In genomic region chr14:106436310-106436905, GRCh38 we compare ENCODE assay signal across 9 cellular contexts.
DNase-seq lines count a peak whose midpoint lies in the region; ATAC-seq and TF ChIP-seq lines count a peak whose summit lies in the region.
"Had no signal": no experiment of that assay in that cellular context is flagged by ENCODE, and none has a peak within 500 bp of the region (broad histone marks: within the 10 kb centered on the region; RNA-seq: fewer than 3 reads in every experiment).

No MANE protein-coding gene starts in this region.

- H3K36me3 ChIP-seq in right lobe of liver = no peaks in the 10 kb centered on the region

- no peaks in the 10 kb centered on the region for H3K4me1 ChIP-seq in right lobe of liver

- DNase-seq in GM13976 (ENCODE audit: low spot score) = peak; percentile 14
- DNase-seq in NCI-H460 (ENCODE audit: extremely low read depth, low read depth) = peak; percentile 64
- DNase-seq in activated T-cell treated with anti-CD3 and anti-CD28 coated beads for 1 hour (ENCODE audit: low read depth) = peak; percentile 78
- DNase-seq in right lobe of liver = peak in 2 of 3 donors; percentile 60 to 64
- DNase-seq in stimulated activated naive CD4-positive, alpha-beta T cell (lab: John Stamatoyannopoulos, UW) = peak in 5 of 6 experiments; percentile 9 to 72 (median 61)
- DNase-seq in NCI-H226 = no peak
- no peak for DNase-seq in GF-D8 (lab: John Stamatoyannopoulos, UW)
- no peak for DNase-seq in HuH-7.5 (ENCODE audit: low spot score)
- DNase-seq: IMR-90 had no signal

- peak in 3 of 4 donors; percentile 32 to 47 (median 46) for ATAC-seq in right lobe of liver

- in situ Hi-C loops in GM13976 (cut with MboI; ENCODE audit: low sequenced_read_pairs, unreplicated experiment) = no loop called here

- intact Hi-C loops in right lobe of liver (cut with DNase I) = no loop called here

- H3K27ac ChIP-seq in right lobe of liver = no peak overlapping the region

- no peaks in the 10 kb centered on the region for H3K27me3 ChIP-seq in right lobe of liver

- TF ChIP-seq POLR2A in right lobe of liver (IDR thresholded peaks at IDR 0.05) = no peak

- TF ChIP-seq CTCF in GM13976 (IDR thresholded peaks at IDR 0.05; ENCODE audit: borderline replicate concordance, control extremely low read depth, extremely low read depth, insufficient read depth, missing control alignments) (no peak), right lobe of liver (IDR thresholded peaks at IDR 0.05) (peak in 2 of 4 donors; percentile 33 to 52)

- H3K9me3 ChIP-seq in right lobe of liver = no peaks in the 10 kb centered on the region

- 16% methylated on average over 7 of the region's 16 CpGs for WGBS in right lobe of liver (ENCODE audit: insufficient coverage, low coverage, low lambda C conversion rate, missing lambda C conversion rate)

- H3K4me3 ChIP-seq in right lobe of liver = no peak overlapping the region

Comparison
In these comparisons a context has a peak if more than half of its experiments do, and no peak if none do; other contexts are left out.
1. DNase-seq: peak in GM13976 (single experiment), NCI-H460 (single experiment), activated T-cell treated with anti-CD3 and anti-CD28 coated beads for 1 hour (single experiment), right lobe of liver (2 of 3) and stimulated activated naive CD4-positive, alpha-beta T cell (5 of 6); none in NCI-H226 (single experiment), GF-D8 (single experiment) and HuH-7.5 (single experiment).